ENCODE assay signal across 8 cellular contexts in the genomic region with DNA sequence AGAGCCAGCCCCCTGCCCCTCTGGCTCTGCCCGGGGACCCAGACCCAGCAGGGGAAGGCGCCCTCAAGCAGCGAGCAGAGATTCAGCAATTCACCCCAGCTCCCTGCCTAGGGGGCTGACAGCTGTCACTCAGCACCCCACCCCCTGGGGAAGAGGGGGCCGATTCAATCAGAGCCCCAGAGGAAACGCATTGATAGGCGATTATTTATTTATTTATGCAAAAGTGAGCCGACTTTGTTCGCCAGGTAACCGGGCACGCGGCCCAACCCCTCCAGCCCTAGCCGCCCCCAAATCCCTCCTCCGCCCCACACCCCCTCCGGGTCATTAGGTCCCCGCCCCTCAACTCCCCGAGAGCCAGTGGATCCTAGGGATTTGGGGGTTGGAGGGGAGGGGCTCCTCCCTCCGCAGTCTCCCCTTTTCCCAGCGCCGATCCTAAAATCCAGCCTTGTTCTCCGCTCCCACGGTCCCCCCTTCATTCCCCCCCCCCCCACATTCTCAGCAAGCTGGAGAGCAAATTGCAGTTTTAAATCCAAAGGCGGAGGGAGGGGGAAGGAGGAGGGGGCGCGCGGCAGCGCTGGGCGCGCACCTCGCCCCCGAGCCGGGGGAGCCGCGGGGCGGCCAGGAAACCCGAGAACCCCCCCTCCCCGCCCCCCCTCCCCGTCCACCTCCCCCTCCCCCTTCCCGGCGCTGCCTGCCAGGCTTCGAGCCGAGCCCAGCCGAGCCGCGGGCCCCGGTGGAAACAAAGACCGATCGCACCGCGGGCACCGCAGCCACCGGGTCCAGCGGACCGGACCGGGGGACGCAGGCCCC. TPM values are rescaled to one million over a fixed set of nuclear protein-coding genes. Genes with fewer than 3 reads are reported as not detected.
DNase-seq lines count a peak whose midpoint lies in the region; ATAC-seq and TF ChIP-seq lines count a peak whose summit lies in the region.

No MANE protein-coding gene starts in this region.

- DNase-seq in GM03348 (ENCODE audit: low spot score): peak; percentile 86
- DNase-seq in NB4 (ENCODE audit: low read depth): peak; percentile 72
- no peak for DNase-seq in activated naive CD8-positive, alpha-beta T cell treated with anti-CD3 and anti-CD28 coated beads, Interleukin-2, amount 50 U/mL, for 24 hours
- DNase-seq in left cardiac atrium: peak; percentile 74
- peak; percentile 59 for DNase-seq in prostate gland (ENCODE audit: low spot score)

- WGBS in prostate gland: under 1% methylated on average over 44 of the region's 55 CpGs

- H3K27me3 ChIP-seq in prostate gland (replicated peaks; ENCODE audit: insufficient read depth): no peaks in the 10 kb centered on the region

- H3K27me3 Mint-ChIP-seq in activated naive CD8-positive, alpha-beta T cell treated with anti-CD3 and anti-CD28 coated beads, Interleukin-2, amount 50 U/mL, for 24 hours: peaks cover 2% of the 10 kb centered on the region

- no peaks in the 10 kb centered on the region for H3K9me3 Mint-ChIP-seq in activated naive CD8-positive, alpha-beta T cell treated with anti-CD3 and anti-CD28 coated beads, Interleukin-2, amount 50 U/mL, for 24 hours

- H3K4me1 Mint-ChIP-seq in activated naive CD8-positive, alpha-beta T cell treated with anti-CD3 and anti-CD28 coated beads, Interleukin-2, amount 50 U/mL, for 24 hours: peaks cover 24% of the 10 kb centered on the region

- H3K27ac Mint-ChIP-seq in activated naive CD8-positive, alpha-beta T cell treated with anti-CD3 and anti-CD28 coated beads, Interleukin-2, amount 50 U/mL, for 24 hours: peak overlapping the region; percentile 22

- peaks cover 9% of the 10 kb centered on the region for H3K4me1 ChIP-seq in prostate gland (replicated peaks)

- H3K4me3 ChIP-seq in NB4 (ENCODE audit: low read depth, low read length): peak overlapping the region; percentile 74
- peak overlapping the region; percentile 76 to 90 for H3K4me3 ChIP-seq in prostate gland

- ATAC-seq in activated naive CD8-positive, alpha-beta T cell treated with anti-CD3 and anti-CD28 coated beads, Interleukin-2, amount 50 U/mL, for 24 hours: no peak
- ATAC-seq in left cardiac atrium (peak; percentile 19 to 35), HG03520 (IDR thresholded peaks at IDR 0.05; ENCODE audit: unreplicated experiment) (no peak), HG03135 (IDR thresholded peaks at IDR 0.05; ENCODE audit: unreplicated experiment) (no peak), GM19467 (IDR thresholded peaks at IDR 0.05; ENCODE audit: unreplicated experiment) (no peak)

- TF ChIP-seq CTCF in NB4 (IDR thresholded peaks at IDR 0.05; ENCODE audit: low read depth, low read length): no peak
- TF ChIP-seq CTCF in prostate gland (IDR thresholded peaks at IDR 0.05): no peak

- intact Hi-C loops in left cardiac atrium (cut with DNase I): loop anchor here (5.0 to 10.0 kb wide), 3 partner anchors 45 to 185 kb away; a partner anchor contains a TSS
- intact Hi-C loops in prostate gland (cut with DNase I): loop anchor here (2.0 to 5.0 kb wide), 4 partner anchors 34 to 300 kb away; a partner anchor contains a TSS

- peak overlapping the region; percentile 93 to 96 for H3K27ac ChIP-seq in prostate gland

- TF ChIP-seq POLR2A in NB4 (IDR thresholded peaks at IDR 0.05; ENCODE audit: extremely low read depth, insufficient read length) (no peak), prostate gland (IDR thresholded peaks at IDR 0.05) (no peak)

- no peaks in the 10 kb centered on the region for H3K36me3 Mint-ChIP-seq in activated naive CD8-positive, alpha-beta T cell treated with anti-CD3 and anti-CD28 coated beads, Interleukin-2, amount 50 U/mL, for 24 hours (ENCODE audit: low read depth)

- H3K9me3 ChIP-seq in prostate gland: no peaks in the 10 kb centered on the region

- H3K4me3 Mint-ChIP-seq in activated naive CD8-positive, alpha-beta T cell treated with anti-CD3 and anti-CD28 coated beads, Interleukin-2, amount 50 U/mL, for 24 hours: peak overlapping the region; percentile 90

- H3K36me3 ChIP-seq in prostate gland: no peaks in the 10 kb centered on the region

RNA-seq across cellular contexts. Expression of a gene that starts 1.2 kb away (rescaled TPM):
- total RNA-seq in left cardiac atrium: 10 to 100 TPM; 37.6 to 39.1 TPM
- total RNA-seq in prostate gland: 10 to 100 TPM; 27.1 to 83.7 TPM

RNA-seq across cellular contexts. Expression of a gene that starts 32.3 kb away (rescaled TPM):
- total RNA-seq in left cardiac atrium (10 to 100 TPM in 1 of 2 donors, 1 to 10 TPM in 1; 8.6 to 10.7 TPM), prostate gland (10 to 100 TPM in 1 of 2 donors, 1 to 10 TPM in 1; 4.0 to 10.8 TPM)

Comparison
In these comparisons a context has a peak if more than half of its experiments do, and no peak if none do; other contexts are left out.
1. ATAC-seq: peak in left cardiac atrium (2 of 2); none in activated naive CD8-positive, alpha-beta T cell treated with anti-CD3 and anti-CD28 coated beads, Interleukin-2, amount 50 U/mL, for 24 hours (single experiment), HG03520 (single experiment), HG03135 (single experiment) and GM19467 (single experiment).